In the genomic region with DNA sequence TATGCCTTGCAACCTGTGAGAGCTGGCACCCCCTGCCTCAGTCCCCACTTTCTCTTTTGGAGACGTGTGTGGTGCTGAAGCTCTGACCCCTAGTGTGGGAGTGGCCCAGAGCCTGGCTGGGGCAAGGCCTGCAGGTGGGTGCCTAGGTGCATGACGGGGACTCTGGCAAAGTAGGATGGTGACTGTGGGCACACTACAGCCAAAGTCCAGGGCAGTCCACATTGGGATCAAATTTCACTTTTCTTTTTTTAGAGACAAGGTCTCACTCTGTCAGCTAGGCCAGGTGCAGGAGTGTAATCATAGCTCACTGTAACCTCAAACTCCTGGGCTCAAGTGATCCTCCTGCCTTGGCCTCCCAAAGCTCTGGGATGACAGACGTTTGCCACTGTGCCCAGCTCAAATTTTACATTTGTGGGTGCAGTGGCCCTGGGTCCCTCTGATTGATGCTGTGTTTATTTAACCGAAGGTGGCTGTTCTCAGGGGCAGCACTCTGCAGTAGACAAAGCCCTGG, we compare ENCODE assay signal across 1 cellular context.
TF ChIP-seq lines count a peak whose summit lies in the region.

No MANE protein-coding gene starts in this region.

TF ChIP-seq in HCT116, 20 proteins besides CTCF, POLR2A, EP300 and RAD21:
- TF ChIP-seq FOSL1 (IDR thresholded peaks at IDR 0.05; ENCODE audit: low read depth) (no peak), EGR1 (IDR thresholded peaks at IDR 0.05; ENCODE audit: low read depth) (no peak), POLR2AphosphoS5 (IDR thresholded peaks at IDR 0.05; ENCODE audit: low read depth, low read length) (no peak), ZNF274 (IDR thresholded peaks at IDR 0.05; ENCODE audit: low read depth, low read length) (no peak), EZH2phosphoT487 (IDR thresholded peaks at IDR 0.05; ENCODE audit: borderline replicate concordance) (no peak), CEBPB (IDR thresholded peaks at IDR 0.05; ENCODE audit: low read depth) (no peak), CBX3 (IDR thresholded peaks at IDR 0.05; ENCODE audit: low read depth) (no peak), TCF7L2 (IDR thresholded peaks at IDR 0.05; ENCODE audit: borderline replicate concordance, extremely low read depth, insufficient read depth, insufficient read length) (no peak), SRF (IDR thresholded peaks at IDR 0.05; ENCODE audit: low read depth) (no peak)
- TF ChIP-seq, protein P1, sequence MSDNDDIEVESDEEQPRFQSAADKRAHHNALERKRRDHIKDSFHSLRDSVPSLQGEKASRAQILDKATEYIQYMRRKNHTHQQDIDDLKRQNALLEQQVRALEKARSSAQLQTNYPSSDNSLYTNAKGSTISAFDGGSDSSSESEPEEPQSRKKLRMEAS (IDR thresholded peaks at IDR 0.05), result no peak
- TF ChIP-seq, protein P2, sequence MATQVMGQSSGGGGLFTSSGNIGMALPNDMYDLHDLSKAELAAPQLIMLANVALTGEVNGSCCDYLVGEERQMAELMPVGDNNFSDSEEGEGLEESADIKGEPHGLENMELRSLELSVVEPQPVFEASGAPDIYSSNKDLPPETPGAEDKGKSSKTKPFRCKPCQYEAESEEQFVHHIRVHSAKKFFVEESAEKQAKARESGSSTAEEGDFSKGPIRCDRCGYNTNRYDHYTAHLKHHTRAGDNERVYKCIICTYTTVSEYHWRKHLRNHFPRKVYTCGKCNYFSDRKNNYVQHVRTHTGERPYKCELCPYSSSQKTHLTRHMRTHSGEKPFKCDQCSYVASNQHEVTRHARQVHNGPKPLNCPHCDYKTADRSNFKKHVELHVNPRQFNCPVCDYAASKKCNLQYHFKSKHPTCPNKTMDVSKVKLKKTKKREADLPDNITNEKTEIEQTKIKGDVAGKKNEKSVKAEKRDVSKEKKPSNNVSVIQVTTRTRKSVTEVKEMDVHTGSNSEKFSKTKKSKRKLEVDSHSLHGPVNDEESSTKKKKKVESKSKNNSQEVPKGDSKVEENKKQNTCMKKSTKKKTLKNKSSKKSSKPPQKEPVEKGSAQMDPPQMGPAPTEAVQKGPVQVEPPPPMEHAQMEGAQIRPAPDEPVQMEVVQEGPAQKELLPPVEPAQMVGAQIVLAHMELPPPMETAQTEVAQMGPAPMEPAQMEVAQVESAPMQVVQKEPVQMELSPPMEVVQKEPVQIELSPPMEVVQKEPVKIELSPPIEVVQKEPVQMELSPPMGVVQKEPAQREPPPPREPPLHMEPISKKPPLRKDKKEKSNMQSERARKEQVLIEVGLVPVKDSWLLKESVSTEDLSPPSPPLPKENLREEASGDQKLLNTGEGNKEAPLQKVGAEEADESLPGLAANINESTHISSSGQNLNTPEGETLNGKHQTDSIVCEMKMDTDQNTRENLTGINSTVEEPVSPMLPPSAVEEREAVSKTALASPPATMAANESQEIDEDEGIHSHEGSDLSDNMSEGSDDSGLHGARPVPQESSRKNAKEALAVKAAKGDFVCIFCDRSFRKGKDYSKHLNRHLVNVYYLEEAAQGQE (IDR thresholded peaks at IDR 0.05; ENCODE audit: low read depth), result no peak
TF ChIP-seq in HCT116: peak in this region for 0.
